1 cellular context compared by ENCODE assay signal in the genomic region with DNA sequence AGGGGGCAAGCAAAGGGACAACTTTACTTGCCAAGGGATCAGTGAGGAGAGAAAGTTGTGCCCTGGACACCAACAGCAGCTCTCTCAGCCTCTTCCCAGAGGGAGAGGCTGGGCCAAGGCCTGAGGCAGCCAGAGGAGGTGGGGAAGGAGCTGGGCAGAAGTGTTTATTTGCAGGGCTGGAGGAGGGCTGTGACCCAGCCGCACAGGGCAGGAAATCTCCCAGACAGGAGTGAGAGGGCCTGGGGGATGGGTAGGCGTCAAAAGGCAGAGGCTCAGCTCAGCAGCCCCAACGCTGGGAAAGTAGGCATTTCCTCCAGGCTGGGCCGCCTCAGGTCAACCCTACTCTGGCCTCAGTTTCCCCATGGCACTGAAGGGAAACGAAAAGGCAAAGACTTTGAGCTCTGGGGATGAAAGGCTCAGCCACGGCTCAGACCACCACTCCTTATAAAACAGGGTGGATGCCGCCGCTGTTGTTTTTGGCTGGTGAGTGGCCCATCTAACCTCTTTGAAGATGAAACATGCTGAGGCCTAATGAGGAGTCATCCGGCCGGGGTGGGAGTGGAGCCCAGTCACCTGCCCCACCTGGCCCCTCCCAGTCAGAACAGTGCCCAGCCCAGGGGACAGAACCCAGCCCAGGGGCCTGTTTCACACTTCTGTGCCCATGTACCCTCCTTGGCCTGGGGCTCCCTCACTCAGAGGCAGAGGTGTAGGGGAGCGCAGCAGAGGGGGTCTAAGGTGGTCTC.
TF ChIP-seq lines count a peak whose summit lies in the region.

No MANE protein-coding gene starts in this region.

TF ChIP-seq in WTC11, 78 proteins besides CTCF, POLR2A, EP300 and RAD21 (continued from another document):
- TF ChIP-seq, protein P1, sequence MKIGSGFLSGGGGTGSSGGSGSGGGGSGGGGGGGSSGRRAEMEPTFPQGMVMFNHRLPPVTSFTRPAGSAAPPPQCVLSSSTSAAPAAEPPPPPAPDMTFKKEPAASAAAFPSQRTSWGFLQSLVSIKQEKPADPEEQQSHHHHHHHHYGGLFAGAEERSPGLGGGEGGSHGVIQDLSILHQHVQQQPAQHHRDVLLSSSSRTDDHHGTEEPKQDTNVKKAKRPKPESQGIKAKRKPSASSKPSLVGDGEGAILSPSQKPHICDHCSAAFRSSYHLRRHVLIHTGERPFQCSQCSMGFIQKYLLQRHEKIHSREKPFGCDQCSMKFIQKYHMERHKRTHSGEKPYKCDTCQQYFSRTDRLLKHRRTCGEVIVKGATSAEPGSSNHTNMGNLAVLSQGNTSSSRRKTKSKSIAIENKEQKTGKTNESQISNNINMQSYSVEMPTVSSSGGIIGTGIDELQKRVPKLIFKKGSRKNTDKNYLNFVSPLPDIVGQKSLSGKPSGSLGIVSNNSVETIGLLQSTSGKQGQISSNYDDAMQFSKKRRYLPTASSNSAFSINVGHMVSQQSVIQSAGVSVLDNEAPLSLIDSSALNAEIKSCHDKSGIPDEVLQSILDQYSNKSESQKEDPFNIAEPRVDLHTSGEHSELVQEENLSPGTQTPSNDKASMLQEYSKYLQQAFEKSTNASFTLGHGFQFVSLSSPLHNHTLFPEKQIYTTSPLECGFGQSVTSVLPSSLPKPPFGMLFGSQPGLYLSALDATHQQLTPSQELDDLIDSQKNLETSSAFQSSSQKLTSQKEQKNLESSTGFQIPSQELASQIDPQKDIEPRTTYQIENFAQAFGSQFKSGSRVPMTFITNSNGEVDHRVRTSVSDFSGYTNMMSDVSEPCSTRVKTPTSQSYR (CRISPR knock-in tag; IDR thresholded peaks at IDR 0.05), result 0 out of 2 replicates have a peak, but pooled peaks have one; percentile 46
- TF ChIP-seq ELF4 (CRISPR knock-in tag; IDR thresholded peaks at IDR 0.05; ENCODE audit: low read depth) (no peak), ZNF263 (CRISPR knock-in tag; IDR thresholded peaks at IDR 0.05; ENCODE audit: low read depth) (no peak), TCF7 (CRISPR knock-in tag; IDR thresholded peaks at IDR 0.05; ENCODE audit: low read depth) (no peak), TEAD1 (CRISPR knock-in tag; IDR thresholded peaks at IDR 0.05) (no peak)
- TF ChIP-seq, protein P2, sequence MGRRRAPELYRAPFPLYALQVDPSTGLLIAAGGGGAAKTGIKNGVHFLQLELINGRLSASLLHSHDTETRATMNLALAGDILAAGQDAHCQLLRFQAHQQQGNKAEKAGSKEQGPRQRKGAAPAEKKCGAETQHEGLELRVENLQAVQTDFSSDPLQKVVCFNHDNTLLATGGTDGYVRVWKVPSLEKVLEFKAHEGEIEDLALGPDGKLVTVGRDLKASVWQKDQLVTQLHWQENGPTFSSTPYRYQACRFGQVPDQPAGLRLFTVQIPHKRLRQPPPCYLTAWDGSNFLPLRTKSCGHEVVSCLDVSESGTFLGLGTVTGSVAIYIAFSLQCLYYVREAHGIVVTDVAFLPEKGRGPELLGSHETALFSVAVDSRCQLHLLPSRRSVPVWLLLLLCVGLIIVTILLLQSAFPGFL (CRISPR knock-in tag; IDR thresholded peaks at IDR 0.05; ENCODE audit: borderline replicate concordance), result no peak
- TF ChIP-seq, protein P3, sequence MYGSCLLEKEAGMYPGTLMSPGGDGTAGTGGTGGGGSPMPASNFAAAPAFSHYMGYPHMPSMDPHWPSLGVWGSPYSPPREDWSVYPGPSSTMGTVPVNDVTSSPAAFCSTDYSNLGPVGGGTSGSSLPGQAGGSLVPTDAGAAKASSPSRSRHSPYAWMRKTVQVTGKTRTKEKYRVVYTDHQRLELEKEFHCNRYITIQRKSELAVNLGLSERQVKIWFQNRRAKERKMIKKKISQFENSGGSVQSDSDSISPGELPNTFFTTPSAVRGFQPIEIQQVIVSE (CRISPR knock-in tag; IDR thresholded peaks at IDR 0.05; ENCODE audit: borderline replicate concordance), result no peak
- TF ChIP-seq, protein P4, sequence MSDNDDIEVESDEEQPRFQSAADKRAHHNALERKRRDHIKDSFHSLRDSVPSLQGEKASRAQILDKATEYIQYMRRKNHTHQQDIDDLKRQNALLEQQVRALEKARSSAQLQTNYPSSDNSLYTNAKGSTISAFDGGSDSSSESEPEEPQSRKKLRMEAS (CRISPR knock-in tag; IDR thresholded peaks at IDR 0.05), result peak; percentile 21; the same call in 1 of the 2 replicates
TF ChIP-seq in WTC11: peak in this region for 3.
